Comparison of ENCODE assay signal across 27 cellular contexts in genomic region chr15:34364041-34364440, GRCh38. TPM values are rescaled to one million over a fixed set of nuclear protein-coding genes. Genes with fewer than 3 reads are reported as not detected.
"Had no signal": no experiment of that assay in that cellular context is flagged by ENCODE, and none has a peak within 500 bp of the region (broad histone marks: within the 10 kb centered on the region; RNA-seq: fewer than 3 reads in every experiment).

No MANE protein-coding gene starts in this region.

- H3K4me3 Mint-ChIP-seq: activated naive CD4-positive, alpha-beta T cell treated with anti-CD3 and anti-CD28 coated beads for 36 hours; activated naive CD8-positive, alpha-beta T cell treated with anti-CD3 and anti-CD28 coated beads, Interleukin-2, amount 10 ng/mL, durations not matched to agents 7 days and 5 days had no signal

- H3K27ac Mint-ChIP-seq: activated naive CD4-positive, alpha-beta T cell treated with anti-CD3 and anti-CD28 coated beads for 36 hours; activated naive CD8-positive, alpha-beta T cell treated with anti-CD3 and anti-CD28 coated beads, Interleukin-2, amount 10 ng/mL, durations not matched to agents 7 days and 5 days had no signal

- H3K36me3 ChIP-seq: adrenal gland had no signal

- H3K27ac ChIP-seq: adrenal gland, SK-N-MC had no signal

- H3K27me3 Mint-ChIP-seq: activated CD8-positive, alpha-beta T cell treated with anti-CD3 and anti-CD28 coated beads for 36 hours; activated naive CD8-positive, alpha-beta T cell treated with anti-CD3 and anti-CD28 coated beads, Interleukin-2, amount 10 ng/mL, durations not matched to agents 7 days and 5 days; T-cell had no signal

- H3K27me3 ChIP-seq: adrenal gland had no signal

- H3K9me3 Mint-ChIP-seq: activated CD8-positive, alpha-beta T cell treated with anti-CD3 and anti-CD28 coated beads for 36 hours; activated naive CD4-positive, alpha-beta T cell treated with anti-CD3 and anti-CD28 coated beads for 36 hours; activated naive CD8-positive, alpha-beta T cell treated with anti-CD3 and anti-CD28 coated beads, Interleukin-2, amount 10 ng/mL, durations not matched to agents 7 days and 5 days; T-cell had no signal

- DNase-seq: activated CD4-positive, alpha-beta T cell treated with anti-CD3 and anti-CD28 coated beads for 4 hours; activated CD8-positive, alpha-beta memory T cell treated with anti-CD3 and anti-CD28 coated beads, Interleukin-2, amount 50 U/mL, for 4 hours; activated CD8-positive, alpha-beta T cell treated with anti-CD3 and anti-CD28 coated beads for 36 hours; activated effector memory CD4-positive, alpha-beta T cell treated with anti-CD3 and anti-CD28 coated beads, Interleukin-2, amount 50 U/mL, for 16 hours; activated naive CD4-positive, alpha-beta T cell treated with anti-CD3 and anti-CD28 coated beads for 36 hours; activated naive CD8-positive, alpha-beta T cell treated with anti-CD3 and anti-CD28 coated beads, Interleukin-2, amount 10 ng/mL, durations not matched to agents 7 days and 5 days; activated T-cell treated with anti-CD3 and anti-CD28 coated beads, Interleukin-2, amount 50 U/mL, for 1 hour; adrenal gland; anterior cingulate cortex; cerebellar nuclear complex; Karpas-422; NCI-H1092; NCI-H1417; NCI-H1930; NCI-H2171; NCI-H2227 treated with DMSO at 0.1 percent for 48 hours; NCI-H446 treated with DMSO at 0.1 percent for 48 hours; NCI-H524 treated with DMSO at 0.1 percent for 48 hours; NCI-H748 treated with DMSO at 0.1 percent for 48 hours; T-cell had no signal

- H3K9me3 ChIP-seq: adrenal gland had no signal

- H3K4me3 ChIP-seq: adrenal gland, K562, SK-N-MC had no signal

- ATAC-seq: activated CD4-positive, CD25-positive, alpha-beta regulatory T cell treated with anti-CD3 and anti-CD28 coated beads, Interleukin-2, amount 50 U/mL, for 24 hours; activated CD8-positive, alpha-beta T cell treated with anti-CD3 and anti-CD28 coated beads for 36 hours; K562; Right ventricle myocardium inferior; T-cell had no signal

RNA-seq across cellular contexts. Expression of gene NUTM1, which starts 20.9 kb away (rescaled TPM):
- total RNA-seq: activated CD8-positive, alpha-beta T cell treated with anti-CD3 and anti-CD28 coated beads for 36 hours; activated naive CD8-positive, alpha-beta T cell treated with anti-CD3 and anti-CD28 coated beads, Interleukin-2, amount 10 ng/mL, durations not matched to agents 7 days and 5 days; adrenal gland; cardiac septum; OCI-LY7; Right ventricle myocardium inferior; T-cell; T-helper 2 cell treated with Interferon-gamma antibody and Interleukin-4, amounts not matched to agents 100 ng/mL and 5 ng/mL, for 36 hours had no signal
